1 cellular context compared by ENCODE assay signal in the genomic region with DNA sequence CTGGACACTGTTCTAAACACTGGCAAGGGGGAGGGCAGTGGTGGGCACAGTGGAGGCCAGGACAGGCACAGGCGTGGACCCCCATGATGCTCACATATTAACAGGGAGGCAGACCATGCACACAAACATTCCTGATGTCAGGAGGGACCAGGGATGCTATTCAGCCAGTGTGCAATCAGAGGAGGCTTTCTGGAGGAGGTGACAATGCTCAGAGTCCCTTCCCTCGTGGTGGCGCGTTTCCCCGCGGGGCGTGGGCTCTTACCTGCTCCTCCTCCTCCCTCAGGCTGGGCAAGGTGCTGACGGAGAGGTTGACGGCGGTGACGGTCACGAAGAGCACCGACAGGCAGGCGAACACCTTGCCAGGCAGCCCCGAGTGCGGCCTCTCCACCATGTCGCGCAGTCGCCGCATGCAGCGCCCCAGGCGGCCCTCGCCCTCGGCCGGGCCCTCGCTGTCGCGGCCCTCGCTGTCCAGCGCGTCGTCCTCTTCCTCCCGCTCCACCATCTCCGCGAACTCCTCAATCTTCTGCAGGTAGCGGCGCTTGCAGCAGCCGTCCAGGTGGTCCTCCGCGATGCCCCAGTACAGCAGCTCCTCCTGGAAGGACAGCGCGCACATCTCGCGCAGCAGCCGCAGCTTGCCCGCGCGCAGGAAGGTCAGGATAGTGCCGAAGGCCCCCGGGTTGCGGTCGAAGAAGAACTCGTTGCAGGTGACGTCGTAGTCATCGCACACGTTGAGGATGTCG.
TF ChIP-seq lines count a peak whose summit lies in the region.

No MANE protein-coding gene starts in this region.

TF ChIP-seq in IMR-90, 13 proteins besides CTCF, POLR2A, EP300 and RAD21 (continued from another document):
- no peak for TF ChIP-seq CEBPB (IDR thresholded peaks at IDR 0.05; ENCODE audit: low read depth, low read length)
